In genomic region chr5:52735139-52735538, GRCh38 we compare ENCODE assay signal across 30 cellular contexts.
"Had no signal": no experiment of that assay in that cellular context is flagged by ENCODE, and none has a peak within 500 bp of the region (broad histone marks: within the 10 kb centered on the region; RNA-seq: fewer than 3 reads in every experiment).

No MANE protein-coding gene starts in this region.

- H3K27me3 ChIP-seq: esophagus muscularis mucosa, foreskin keratinocyte, gastroesophageal sphincter, heart left ventricle, hepatocyte, left lung, neural progenitor cell, right atrium auricular region, testis, tibial artery had no signal

- ATAC-seq: foreskin keratinocyte; gastroesophageal sphincter; heart left ventricle; left cardiac atrium; left lung; mucosa of descending colon; sciatic nerve; stimulated activated effector memory CD8-positive, alpha-beta T cell treated with anti-CD3 and anti-CD28 coated beads, Interleukin-12 subunit alpha, Interleukin-12 subunit beta, amount 100 ng/mL, for 72 hours; stimulated activated naive CD8-positive, alpha-beta T cell treated with anti-CD3 and anti-CD28 coated beads, Interleukin-15, Interleukin-2, amounts not matched to agents 100 U/mL and 50 U/mL, for 24 hours had no signal

- H3K4me1 Mint-ChIP-seq: naive B cell, neural progenitor cell had no signal

- H3K4me3 Mint-ChIP-seq: dendritic cell treated with granulocyte-macrophage colony-stimulating factor and Interleukin-4, amounts not matched to agents 40 ng/mL and 50 ng/mL, for 4 days; mesothelial cell of epicardium; naive B cell; nephron; neural progenitor cell; stimulated activated effector memory CD8-positive, alpha-beta T cell treated with anti-CD3 and anti-CD28 coated beads, Interleukin-12 subunit alpha, Interleukin-12 subunit beta, amount 100 ng/mL, for 72 hours; type B pancreatic cell had no signal

- H3K27me3 Mint-ChIP-seq: type B pancreatic cell had no signal

- H3K36me3 Mint-ChIP-seq: naive B cell; stimulated activated effector memory CD8-positive, alpha-beta T cell treated with anti-CD3 and anti-CD28 coated beads, Interleukin-12 subunit alpha, Interleukin-12 subunit beta, amount 100 ng/mL, for 72 hours; type B pancreatic cell had no signal

- H3K27ac ChIP-seq: esophagus muscularis mucosa, foreskin keratinocyte, gastroesophageal sphincter, heart left ventricle, hepatocyte, left lung, neural progenitor cell, prostate gland, right atrium auricular region, testis, tibial artery had no signal

- H3K4me1 ChIP-seq: esophagus muscularis mucosa, foreskin keratinocyte, gastroesophageal sphincter, left lung, neural progenitor cell, prostate gland, right atrium auricular region, testis had no signal

- H3K79me2 ChIP-seq: hepatocyte had no signal

- H3K4me3 ChIP-seq: esophagus muscularis mucosa, gastroesophageal sphincter, heart left ventricle, hepatocyte, left lung, mucosa of descending colon, neural progenitor cell, prostate gland, right atrium auricular region, smooth muscle cell, testis, tibial artery had no signal

- DNase-seq: effector memory CD4-positive, alpha-beta T cell; foreskin keratinocyte; heart left ventricle; left cardiac atrium; left lung; mesenchymal stem cell; mucosa of descending colon; naive B cell; stimulated activated CD4-positive, alpha-beta T cell treated with anti-CD3 and anti-CD28 coated beads, Interleukin-12 subunit alpha, Interleukin-12 subunit beta, amount 100 ng/mL, for 4 hours; stimulated activated CD4-positive, alpha-beta T cell treated with anti-CD3 and anti-CD28 coated beads, Interleukin-1b, Interleukin-23, amount 100 ng/mL, for 48 hours; stimulated activated CD4-positive, alpha-beta T cell treated with anti-CD3 and anti-CD28 coated beads, Interleukin-4, amount 100 ng/mL, for 24 hours; stimulated activated naive CD8-positive, alpha-beta T cell treated with anti-CD3 and anti-CD28 coated beads, Interleukin-15, Interleukin-2, amounts not matched to agents 100 U/mL and 50 U/mL, for 24 hours; substantia nigra; testis; tibial artery had no signal

- H3K9me3 Mint-ChIP-seq: dendritic cell treated with granulocyte-macrophage colony-stimulating factor and Interleukin-4, amounts not matched to agents 40 ng/mL and 50 ng/mL, for 4 days; neural progenitor cell; stimulated activated effector memory CD8-positive, alpha-beta T cell treated with anti-CD3 and anti-CD28 coated beads, Interleukin-12 subunit alpha, Interleukin-12 subunit beta, amount 100 ng/mL, for 72 hours had no signal

- H3K36me3 ChIP-seq: esophagus muscularis mucosa, gastroesophageal sphincter, heart left ventricle, left lung, neural progenitor cell, prostate gland, right atrium auricular region, tibial artery had no signal

- FAIRE-seq: endothelial cell of umbilical vein, islet of Langerhans had no signal

- H3K27ac Mint-ChIP-seq: dendritic cell treated with granulocyte-macrophage colony-stimulating factor and Interleukin-4, amounts not matched to agents 40 ng/mL and 50 ng/mL, for 4 days; mesothelial cell of epicardium; naive B cell; nephron; neural progenitor cell; stimulated activated effector memory CD8-positive, alpha-beta T cell treated with anti-CD3 and anti-CD28 coated beads, Interleukin-12 subunit alpha, Interleukin-12 subunit beta, amount 100 ng/mL, for 72 hours; type B pancreatic cell had no signal

- H3K9me3 ChIP-seq: esophagus muscularis mucosa, gastroesophageal sphincter, heart left ventricle, left lung, mucosa of descending colon, prostate gland, right atrium auricular region, testis, tibial artery had no signal

- H2AFZ ChIP-seq: hepatocyte, neural progenitor cell had no signal

- H3K9ac ChIP-seq: neural progenitor cell had no signal

- H3K4me2 ChIP-seq: hepatocyte, neural progenitor cell, smooth muscle cell had no signal
